1 cellular context compared by ENCODE assay signal in the genomic region with DNA sequence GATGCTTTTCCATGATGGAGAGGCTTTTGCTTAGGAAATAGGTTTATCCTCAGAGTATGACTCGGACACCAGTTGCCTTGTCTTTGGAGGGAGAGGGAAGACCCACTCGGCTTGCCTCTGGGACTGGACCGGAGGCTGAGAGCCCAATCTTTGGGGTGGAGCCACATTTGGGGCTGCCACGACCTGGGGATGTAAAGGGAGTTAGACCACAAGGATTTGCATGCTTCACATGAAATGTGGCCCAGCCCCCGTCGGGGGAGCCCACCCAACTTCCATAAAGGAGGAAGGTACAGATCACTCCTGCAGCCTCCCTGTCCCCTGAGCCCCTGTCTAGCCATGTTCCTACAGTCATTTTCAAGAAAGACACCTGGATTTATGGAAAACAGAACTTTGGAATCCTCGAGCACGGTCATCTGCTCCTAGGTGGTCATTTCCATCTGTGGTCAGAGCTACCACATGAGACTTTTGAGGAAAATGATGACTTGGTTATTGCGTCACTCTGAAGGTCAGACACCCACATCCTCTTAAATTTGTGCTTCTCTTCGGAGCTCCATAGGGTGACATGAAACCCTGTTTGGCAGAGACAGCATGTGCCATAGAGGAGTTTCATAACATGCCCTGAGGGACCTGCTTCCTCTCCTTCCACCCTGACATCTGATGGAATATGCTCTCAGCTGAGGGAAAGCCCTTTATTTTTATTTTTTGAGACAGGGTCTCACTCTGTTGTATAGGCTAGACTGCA.
TF ChIP-seq lines count a peak whose summit lies in the region.

No MANE protein-coding gene starts in this region.

TF ChIP-seq in GM23338, 12 proteins besides CTCF, POLR2A, EP300 and RAD21 (continued from another document):
- TF ChIP-seq EZH2 (IDR thresholded peaks at IDR 0.05; ENCODE audit: low read depth, unreplicated experiment) (no peak), CREB1 (CRISPR knock-in tag; IDR thresholded peaks at IDR 0.05; ENCODE audit: low read depth) (no peak), ZNF331 (CRISPR knock-in tag; IDR thresholded peaks at IDR 0.05; ENCODE audit: low read depth) (no peak)
